Comparison of ENCODE assay signal across 29 cellular contexts in the genomic region with DNA sequence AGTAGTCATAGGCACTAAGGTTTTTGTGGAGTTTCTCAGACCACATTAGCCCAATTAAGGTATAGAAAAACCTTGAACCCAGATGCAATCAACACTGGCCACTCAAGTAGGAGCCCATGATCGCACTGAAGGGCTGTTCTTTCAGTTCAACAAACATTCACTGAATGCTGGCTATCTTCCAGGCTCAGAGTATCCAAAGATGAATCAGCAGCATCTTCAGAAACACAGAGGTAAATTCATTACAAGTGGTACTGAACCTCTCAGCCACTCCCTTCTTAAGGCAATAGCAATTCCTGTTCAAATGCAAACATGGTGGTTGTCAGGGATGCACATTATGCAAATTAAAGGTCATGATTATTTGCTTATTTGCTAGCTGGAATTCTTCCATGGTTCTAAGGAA. TPM values are rescaled to one million over a fixed set of nuclear protein-coding genes. Genes with fewer than 3 reads are reported as not detected.
DNase-seq lines count a peak whose midpoint lies in the region; ATAC-seq, FAIRE-seq and TF ChIP-seq lines count a peak whose summit lies in the region.
"Had no signal": no experiment of that assay in that cellular context is flagged by ENCODE, and none has a peak within 500 bp of the region (broad histone marks: within the 10 kb centered on the region; RNA-seq: fewer than 3 reads in every experiment).

No MANE protein-coding gene starts in this region.

- H3K27ac ChIP-seq in A549, result no peak overlapping the region
- no peak overlapping the region for H3K27ac ChIP-seq in RWPE1
- H3K27ac ChIP-seq: esophagus muscularis mucosa, pancreas, right lobe of liver, VCaP had no signal

- POLR2A ChIA-PET in A549 (lab: Yijun Ruan, JAX), result no interaction called here
- POLR2A ChIA-PET in RWPE1 (lab: Yijun Ruan, JAX; ENCODE audit: low non-redundant PET), result no interaction called here

- no peak overlapping the region for H3K27ac Mint-ChIP-seq in HFFc6
- H3K27ac Mint-ChIP-seq in activated CD4-positive, alpha-beta T cell treated with anti-CD3 and anti-CD28 coated beads, Interleukin-2, amount 10 ng/mL, durations not matched to agents 24 days and 14 days, result no peak overlapping the region
- H3K27ac Mint-ChIP-seq: activated CD4-positive, alpha-beta T cell treated with anti-CD3 and anti-CD28 coated beads, Interleukin-2, amount 10 ng/mL, durations not matched to agents 7 days and 5 days; activated naive CD8-positive, alpha-beta T cell treated with anti-CD3 and anti-CD28 coated beads, Interleukin-2, amount 10 ng/mL, durations not matched to agents 7 days and 5 days; H9; mesothelial cell of epicardium; natural killer cell treated with Interleukin-12 subunit alpha and Interleukin-12 subunit beta and Interleukin-15 and Interleukin-18, amount 100 ng/mL, for 72 hours; T-helper 17 cell; type B pancreatic cell had no signal

- ATAC-seq in A549 (no peak), omental fat pad (ENCODE audit: low FRiP score) (no peak)
- ATAC-seq: left lobe of liver; natural killer cell treated with Interleukin-12 subunit alpha and Interleukin-12 subunit beta and Interleukin-15 and Interleukin-18, amount 100 ng/mL, for 72 hours; pancreas; right lobe of liver; T-helper 17 cell had no signal

- TF ChIP-seq RAD21 in A549 (conservative IDR thresholded peaks at IDR 0.05 in 1 of 2, IDR thresholded peaks at IDR 0.05 in 1 of 2), result no peak

- H3K9me3 Mint-ChIP-seq in HFFc6, result peaks cover 12% of the 10 kb centered on the region; the same call in 1 of the 2 replicates
- H3K9me3 Mint-ChIP-seq in activated CD4-positive, alpha-beta T cell treated with anti-CD3 and anti-CD28 coated beads, Interleukin-2, amount 10 ng/mL, durations not matched to agents 24 days and 14 days, result no peaks in the 10 kb centered on the region

- H3K4me1 Mint-ChIP-seq in HFFc6 (ENCODE audit: low read depth), result no peaks in the 10 kb centered on the region
- peaks cover 7% of the 10 kb centered on the region for H3K4me1 Mint-ChIP-seq in activated CD4-positive, alpha-beta T cell treated with anti-CD3 and anti-CD28 coated beads, Interleukin-2, amount 10 ng/mL, durations not matched to agents 24 days and 14 days
- H3K4me1 Mint-ChIP-seq: mesothelial cell of epicardium, T-helper 17 cell had no signal

- H3K4me1 ChIP-seq in A549, result peaks cover 21% of the 10 kb centered on the region
- H3K4me1 ChIP-seq: pancreas had no signal

- H3K4me2 ChIP-seq in A549, result peak overlapping the region; percentile 46

- DNase-seq in A549 (ENCODE audit: low read depth in 1 of 2, low spot score in 1 of 2), result peak; percentile 31 to 44
- peak; percentile 15 for DNase-seq in HFFc6
- peak; percentile 72 for DNase-seq in RWPE1 (ENCODE audit: low spot score)
- DNase-seq in glomerular visceral epithelial cell (ENCODE audit: extremely low spot score), result peak; percentile 15
- no peak for DNase-seq in omental fat pad (ENCODE audit: low spot score)
- no peak for DNase-seq in activated CD4-positive, alpha-beta T cell treated with anti-CD3 and anti-CD28 coated beads, Interleukin-2, amount 50 U/mL, for 48 hours
- DNase-seq in KBM-7, result no peak
- DNase-seq in activated CD4-positive, alpha-beta T cell treated with anti-CD3 and anti-CD28 coated beads, Interleukin-2, amount 10 ng/mL, durations not matched to agents 24 days and 14 days, result no peak
- DNase-seq: activated CD4-positive, alpha-beta T cell treated with anti-CD3 and anti-CD28 coated beads, Interleukin-2, amount 10 ng/mL, durations not matched to agents 7 days and 5 days; activated CD8-positive, alpha-beta memory T cell treated with anti-CD3 and anti-CD28 coated beads, Interleukin-2, amount 50 U/mL, for 48 hours; activated naive CD8-positive, alpha-beta T cell treated with anti-CD3 and anti-CD28 coated beads, Interleukin-2, amount 10 ng/mL, durations not matched to agents 7 days and 5 days; C1 segment of cervical spinal cord; effector CD8-positive, alpha-beta T cell; glutamatergic neuron; H9; KG1; NCI-H1694 treated with DMSO at 0.1 percent for 48 hours; pancreas; right lobe of liver; stimulated activated CD8-positive, alpha-beta memory T cell treated with anti-CD3 and anti-CD28 coated beads, Interleukin-4, amount 100 ng/mL, for 48 hours; T-helper 17 cell had no signal

- no peak for TF ChIP-seq EP300 in A549 (IDR thresholded peaks at IDR 0.05)

- CTCF ChIA-PET in A549 (lab: Yijun Ruan, JAX) (interaction anchor here (0.6 to 7.3 kb wide), 4 partner anchors 12 to 191 kb away, joined by 3 to 221 read pairs (median 54); a partner anchor contains a TSS), RWPE1 (lab: Yijun Ruan, JAX) (no interaction called here)

- H3K4me3 ChIP-seq in A549, result no peak overlapping the region
- H3K4me3 ChIP-seq: esophagus muscularis mucosa, pancreas, right lobe of liver had no signal

- peaks cover 20% of the 10 kb centered on the region for H3K27me3 Mint-ChIP-seq in HFFc6 (ENCODE audit: insufficient read depth)
- peaks cover 27% of the 10 kb centered on the region for H3K27me3 Mint-ChIP-seq in activated CD4-positive, alpha-beta T cell treated with anti-CD3 and anti-CD28 coated beads, Interleukin-2, amount 10 ng/mL, durations not matched to agents 24 days and 14 days

- in situ Hi-C loops in KBM-7 (cut with MboI; ENCODE audit: low pct_unique_long_range_greater_than_20kb, low sequenced_read_pairs), result no loop called here

- intact Hi-C loops in activated CD4-positive, alpha-beta T cell treated with anti-CD3 and anti-CD28 coated beads, Interleukin-2, amount 10 ng/mL, durations not matched to agents 24 days and 14 days (cut with micrococcal nuclease), result no loop called here

- 14% methylated on average over 1 of the region's 1 CpG for WGBS in A549 (ENCODE audit: missing lambda C conversion rate)

- FAIRE-seq in A549 (lab: Jason Lieb, UNC), result no peak
- FAIRE-seq: pancreas had no signal

- no peaks in the 10 kb centered on the region for H3K36me3 Mint-ChIP-seq in HFFc6 (ENCODE audit: low read depth)
- no peaks in the 10 kb centered on the region for H3K36me3 Mint-ChIP-seq in activated CD4-positive, alpha-beta T cell treated with anti-CD3 and anti-CD28 coated beads, Interleukin-2, amount 10 ng/mL, durations not matched to agents 24 days and 14 days (ENCODE audit: low read depth)
- H3K36me3 Mint-ChIP-seq: activated naive CD8-positive, alpha-beta T cell treated with anti-CD3 and anti-CD28 coated beads, Interleukin-2, amount 10 ng/mL, durations not matched to agents 7 days and 5 days; mesothelial cell of epicardium; type B pancreatic cell had no signal

- TF ChIP-seq POLR2A in A549 (IDR thresholded peaks at IDR 0.05; ENCODE audit: low read length), result no peak

- no peak overlapping the region for H3K4me3 Mint-ChIP-seq in HFFc6
- no peak overlapping the region for H3K4me3 Mint-ChIP-seq in activated CD4-positive, alpha-beta T cell treated with anti-CD3 and anti-CD28 coated beads, Interleukin-2, amount 10 ng/mL, durations not matched to agents 24 days and 14 days
- H3K4me3 Mint-ChIP-seq: activated CD4-positive, alpha-beta T cell treated with anti-CD3 and anti-CD28 coated beads, Interleukin-2, amount 10 ng/mL, durations not matched to agents 7 days and 5 days; H9; mesothelial cell of epicardium; natural killer cell treated with Interleukin-12 subunit alpha and Interleukin-12 subunit beta and Interleukin-15 and Interleukin-18, amount 100 ng/mL, for 72 hours; T-helper 17 cell had no signal

- TF ChIP-seq CTCF in A549 (IDR thresholded peaks at IDR 0.05) (no peak), HFFc6 (IDR thresholded peaks at IDR 0.05) (no peak), RWPE1 (conservative IDR thresholded peaks at IDR 0.05; ENCODE audit: low read depth) (no peak), omental fat pad (IDR thresholded peaks at IDR 0.05) (no peak)

- peaks cover 22% of the 10 kb centered on the region for H3K9me3 ChIP-seq in A549
- H3K9me3 ChIP-seq: pancreas, right lobe of liver had no signal

TF ChIP-seq in A549, 52 proteins besides CTCF, POLR2A, EP300 and RAD21:
- TF ChIP-seq, protein P1, sequence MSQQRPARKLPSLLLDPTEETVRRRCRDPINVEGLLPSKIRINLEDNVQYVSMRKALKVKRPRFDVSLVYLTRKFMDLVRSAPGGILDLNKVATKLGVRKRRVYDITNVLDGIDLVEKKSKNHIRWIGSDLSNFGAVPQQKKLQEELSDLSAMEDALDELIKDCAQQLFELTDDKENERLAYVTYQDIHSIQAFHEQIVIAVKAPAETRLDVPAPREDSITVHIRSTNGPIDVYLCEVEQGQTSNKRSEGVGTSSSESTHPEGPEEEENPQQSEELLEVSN (IDR thresholded peaks at IDR 0.05; ENCODE audit: borderline replicate concordance, low read depth), result no peak
- no peak for TF ChIP-seq MYC (IDR thresholded peaks at IDR 0.05; ENCODE audit: borderline replicate concordance, low read length)
- TF ChIP-seq GATA3 (IDR thresholded peaks at IDR 0.05; ENCODE audit: borderline replicate concordance), result no peak
- TF ChIP-seq ZC3H11A (IDR thresholded peaks at IDR 0.05), result no peak
TF ChIP-seq in A549: peak in this region for 0.

RNA-seq across cellular contexts. Expression of a gene that starts 17.1 kb away (rescaled TPM):
- polyA plus RNA-seq in A549 (2011; rRNA removed) (not detected in 2 replicates), A549 (2017; fragmentation: RNase III; extraction: RNeasy Plus Mini Kit Qiagen cat#74134 plus additional on column Dnase treatment) (not detected in 3 replicates)
- polyA plus RNA-seq in A549 (2012; cell fraction: cytosol; rRNA removed), result not detected in 2 replicates
- not detected in 2 replicates for polyA plus RNA-seq in A549 (2012; cell fraction: nucleus; rRNA removed)
- polyA minus RNA-seq in A549 (2011; rRNA and poly(A)+ RNA removed), result not detected in 2 replicates
- not detected for total RNA-seq in HFFc6 (2021; fragmentation: NEBNext Ultra II Directional; extraction: Animal tissue kit (Norgen Biotek cat#: 25700))
- total RNA-seq in omental fat pad, result not detected
- total RNA-seq in activated CD4-positive, alpha-beta T cell treated with anti-CD3 and anti-CD28 coated beads, Interleukin-2, amount 10 ng/mL, durations not matched to agents 24 days and 14 days, result not detected in 2 replicates
- total RNA-seq: activated CD4-positive, alpha-beta T cell treated with anti-CD3 and anti-CD28 coated beads, Interleukin-2, amount 10 ng/mL, durations not matched to agents 7 days and 5 days; activated naive CD8-positive, alpha-beta T cell treated with anti-CD3 and anti-CD28 coated beads, Interleukin-2, amount 10 ng/mL, durations not matched to agents 7 days and 5 days; chondrocyte; esophagus muscularis mucosa; G401; H9; left lobe of liver; mesothelial cell of epicardium; natural killer cell treated with Interleukin-12 subunit alpha and Interleukin-12 subunit beta and Interleukin-15 and Interleukin-18, amount 100 ng/mL, for 72 hours; pancreas; right lobe of liver; T-helper 17 cell had no signal
- polyA plus RNA-seq: pancreas had no signal

RNA-seq across cellular contexts. Expression of a gene that starts 26.5 kb away (rescaled TPM):
- polyA plus RNA-seq in A549 (2011; rRNA removed), result 0.09 TPM in 1 of 2 replicates, not detected in the other
- 0.01 and 0.03 TPM in 2 replicates for polyA plus RNA-seq in A549 (2012; cell fraction: cytosol; rRNA removed)
- polyA plus RNA-seq in A549 (2012; cell fraction: nucleus; rRNA removed), result 0.02 TPM in 1 of 2 replicates, not detected in the other
- polyA plus RNA-seq in A549 (2017; fragmentation: RNase III; extraction: RNeasy Plus Mini Kit Qiagen cat#74134 plus additional on column Dnase treatment), result 0.03 to 0.05 TPM (median 0.03 TPM) in 3 replicates
- polyA minus RNA-seq in A549 (2011; rRNA and poly(A)+ RNA removed), result 0.08 TPM in 1 of 2 replicates, not detected in the other
- not detected for total RNA-seq in HFFc6 (2021; fragmentation: NEBNext Ultra II Directional; extraction: Animal tissue kit (Norgen Biotek cat#: 25700))
- total RNA-seq in omental fat pad, result 1 to 10 TPM in 1 of 4 donors, under 1 TPM in 2, not detected in 1; 0.60 to 1.7 (median 0.93) TPM
- total RNA-seq in activated CD4-positive, alpha-beta T cell treated with anti-CD3 and anti-CD28 coated beads, Interleukin-2, amount 10 ng/mL, durations not matched to agents 24 days and 14 days, result not detected in 2 replicates
- total RNA-seq: activated CD4-positive, alpha-beta T cell treated with anti-CD3 and anti-CD28 coated beads, Interleukin-2, amount 10 ng/mL, durations not matched to agents 7 days and 5 days; chondrocyte; G401 had no signal

Comparison
In these comparisons a context has a peak if more than half of its experiments do, and no peak if none do; other contexts are left out.
1. DNase-seq: peak in A549 (2 of 2), HFFc6 (single experiment), RWPE1 (single experiment) and glomerular visceral epithelial cell (single experiment); none in omental fat pad (single experiment), activated CD4-positive, alpha-beta T cell treated with anti-CD3 and anti-CD28 coated beads, Interleukin-2, amount 50 U/mL, for 48 hours (0 of 2), KBM-7 (single experiment) and activated CD4-positive, alpha-beta T cell treated with anti-CD3 and anti-CD28 coated beads, Interleukin-2, amount 10 ng/mL, durations not matched to agents 24 days and 14 days (single experiment).